18 cellular contexts compared by ENCODE assay signal in the genomic region with DNA sequence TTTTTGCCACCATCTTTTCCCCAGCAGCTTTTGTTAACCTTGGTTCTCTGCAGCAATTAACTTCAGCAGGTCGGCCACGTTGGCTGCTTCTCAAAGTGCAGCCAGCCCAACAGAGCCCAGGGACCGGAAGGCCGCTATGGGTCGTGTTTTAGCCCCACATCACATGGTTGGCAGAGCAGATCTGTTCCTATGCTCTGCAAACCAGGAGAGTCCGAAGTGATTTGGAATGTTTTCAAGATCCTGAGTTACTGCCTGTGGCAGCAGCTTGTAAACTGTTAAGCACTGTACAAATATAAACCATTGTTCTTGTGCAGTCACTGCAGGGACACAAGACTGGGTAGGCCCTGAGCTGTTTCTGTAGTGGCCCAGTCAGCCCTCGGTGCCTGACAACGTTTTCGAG.
A peak's percentile ranks its signal among the peaks of the same experiment; 100 is the strongest.
DNase-seq lines count a peak whose midpoint lies in the region; ATAC-seq and TF ChIP-seq lines count a peak whose summit lies in the region.
"Had no signal": no experiment of that assay in that cellular context is flagged by ENCODE, and none has a peak within 500 bp of the region (broad histone marks: within the 10 kb centered on the region; RNA-seq: fewer than 3 reads in every experiment).

No MANE protein-coding gene starts in this region.

- no peaks in the 10 kb centered on the region for H3K27me3 ChIP-seq in PC-3 (ENCODE audit: low read length)
- H3K27me3 ChIP-seq: adrenal gland had no signal

- H3K9me3 ChIP-seq in PC-3 (ENCODE audit: low read length): no peaks in the 10 kb centered on the region
- H3K9me3 ChIP-seq: adrenal gland had no signal

- ATAC-seq in PC-3 (peak; percentile 87), HG03354 (IDR thresholded peaks at IDR 0.05; ENCODE audit: poor library complexity, severe bottlenecking, unreplicated experiment) (no peak)
- ATAC-seq: effector memory CD8-positive, alpha-beta T cell; stimulated activated naive CD8-positive, alpha-beta T cell treated with anti-CD3 and anti-CD28 coated beads, Interleukin-15, Interleukin-2, amounts not matched to agents 100 U/mL and 50 U/mL, for 24 hours had no signal

- H4K20me1 ChIP-seq in PC-3 (ENCODE audit: low read length): no peaks in the 10 kb centered on the region

- POLR2A ChIA-PET in PC-3 (lab: Charles Lee; ENCODE audit: unreplicated experiment): no interaction called here

- DNase-seq in NCI-H2029 (lab: John Stamatoyannopoulos, UW): peak; percentile 28
- DNase-seq in NCI-H2029 treated with DMSO at 0.1 percent for 48 hours (lab: John Stamatoyannopoulos, UW): no peak
- peak; percentile 26 for DNase-seq in PC-3
- peak; percentile 61 for DNase-seq in iPS-NIHi11 (ENCODE audit: low spot score)
- peak; percentile 95 for DNase-seq in renal cortical epithelial cell (ENCODE audit: low read depth)
- DNase-seq in activated gamma-delta T cell treated with Interleukin-2 at 50 U/mL for 16 hours: no peak
- DNase-seq in stimulated activated CD4-positive, alpha-beta T cell treated with anti-CD3 and anti-CD28 coated beads, Interleukin-4, amount 100 ng/mL, for 4 hours: no peak
- DNase-seq: activated effector memory CD4-positive, alpha-beta T cell treated with Interleukin-2 at 50 U/mL for 16 hours; C1 segment of cervical spinal cord; DMS153; effector memory CD8-positive, alpha-beta T cell; GM23248; NCI-H1436; NCI-H226; stimulated activated naive CD8-positive, alpha-beta T cell treated with anti-CD3 and anti-CD28 coated beads, Interleukin-15, Interleukin-2, amounts not matched to agents 100 U/mL and 50 U/mL, for 24 hours; T-helper 2 cell had no signal

- intact Hi-C loops in PC-3 (cut with micrococcal nuclease): loop anchor here (10.0 kb wide), 1 partner anchor 147 kb away; a partner anchor contains a TSS

- no peaks in the 10 kb centered on the region for H3K36me3 ChIP-seq in PC-3 (ENCODE audit: low read depth, low read length)

- H2AFZ ChIP-seq in PC-3 (ENCODE audit: low read length): peak overlapping the region; percentile 45; the same call in 1 of the 2 replicates
- H2AFZ ChIP-seq: GM23248 had no signal

- no TSS peak for BruUV-seq in PC-3 (replicated peaks; lab: Mats Ljungman, UMichigan)

- no peaks in the 10 kb centered on the region for H3K9me2 ChIP-seq in PC-3 (replicated peaks; ENCODE audit: low read length)

- no peaks in the 10 kb centered on the region for H3K79me2 ChIP-seq in PC-3 (ENCODE audit: low read length)

- no peak overlapping the region for H3K9ac ChIP-seq in PC-3 (ENCODE audit: low read length)
- H3K9ac ChIP-seq: GM23248 had no signal

- peaks cover 23% of the 10 kb centered on the region for H3K4me1 ChIP-seq in PC-3 (ENCODE audit: insufficient read depth, low read length)

- no peak overlapping the region for H3K4me3 ChIP-seq in PC-3 (ENCODE audit: low read length)
- H3K4me3 ChIP-seq: adrenal gland, GM23248 had no signal

- no peak overlapping the region for H3K27ac ChIP-seq in PC-3 (ENCODE audit: low read length)
- H3K27ac ChIP-seq: GM23248 had no signal

- CTCF ChIA-PET in PC-3 (lab: Charles Lee): no interaction called here

- H3F3A ChIP-seq in PC-3 (ENCODE audit: low read length, unreplicated experiment): no peaks in the 10 kb centered on the region

- no peak for TF ChIP-seq CTCF in PC-3 (conservative IDR thresholded peaks at IDR 0.05; ENCODE audit: low read depth, low read length)

- H3K4me2 ChIP-seq in PC-3 (ENCODE audit: low read length): no peak overlapping the region

Comparison
In these comparisons a context has a peak if more than half of its experiments do, and no peak if none do; other contexts are left out.
1. DNase-seq: peak in NCI-H2029 (single experiment), PC-3 (single experiment), iPS-NIHi11 (single experiment) and renal cortical epithelial cell (single experiment); none in NCI-H2029 treated with DMSO at 0.1 percent for 48 hours (single experiment), activated gamma-delta T cell treated with Interleukin-2 at 50 U/mL for 16 hours (single experiment) and stimulated activated CD4-positive, alpha-beta T cell treated with anti-CD3 and anti-CD28 coated beads, Interleukin-4, amount 100 ng/mL, for 4 hours (0 of 2).